Comparison of ENCODE assay signal across 9 cellular contexts in the genomic region with DNA sequence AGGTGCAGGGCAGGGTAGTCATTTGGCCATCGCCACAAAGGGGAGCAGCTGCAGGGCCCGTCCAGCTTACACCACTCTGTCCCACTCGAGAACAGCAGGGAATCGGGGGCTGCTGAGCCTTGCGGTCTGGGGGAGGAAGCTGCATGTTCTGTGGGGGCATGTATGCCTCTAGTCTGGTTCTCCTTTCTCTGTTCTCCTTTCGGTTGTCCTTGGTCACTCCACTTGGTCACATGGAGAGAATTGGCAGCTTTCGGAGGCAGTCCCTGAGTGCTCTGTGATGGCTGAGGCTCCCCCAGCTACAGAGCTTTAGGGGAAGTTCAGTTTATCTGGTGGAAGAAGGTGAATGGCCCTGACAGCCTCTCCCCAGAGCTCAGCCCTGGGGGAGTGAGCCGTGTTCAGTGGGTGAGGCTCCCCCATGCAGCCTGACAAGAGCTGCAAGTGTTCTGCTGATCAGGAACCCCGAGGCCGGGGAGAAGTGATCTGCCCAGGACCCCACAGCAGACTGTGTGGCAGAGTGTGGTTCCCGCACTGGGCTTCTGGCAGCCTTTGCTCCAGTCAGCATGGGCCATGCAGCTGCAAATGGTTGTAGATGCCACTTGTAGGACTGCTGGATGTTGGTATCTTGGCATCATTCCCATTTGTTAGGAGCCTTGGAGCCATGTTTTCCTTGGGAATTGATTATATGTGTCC. TPM values are rescaled to one million over a fixed set of nuclear protein-coding genes. Genes with fewer than 3 reads are reported as not detected.
DNase-seq lines count a peak whose midpoint lies in the region; ATAC-seq, FAIRE-seq and TF ChIP-seq lines count a peak whose summit lies in the region.
"Had no signal": no experiment of that assay in that cellular context is flagged by ENCODE, and none has a peak within 500 bp of the region (broad histone marks: within the 10 kb centered on the region; RNA-seq: fewer than 3 reads in every experiment).

No MANE protein-coding gene starts in this region.

- DNase-seq in activated naive CD4-positive, alpha-beta T cell treated with anti-CD3 and anti-CD28 coated beads for 36 hours = peak; percentile 17
- DNase-seq in activated naive CD4-positive, alpha-beta T cell treated with anti-CD3 and anti-CD28 coated beads, Interleukin-2, amount 50 U/mL, for 16 hours = no peak
- DNase-seq in fibroblast of lung (ENCODE audit: low read depth in 2 of 2) (no peak), 8988T (no peak), kidney (no peak)

- peak overlapping the region; percentile 87 for H3K27ac Mint-ChIP-seq in activated naive CD4-positive, alpha-beta T cell treated with anti-CD3 and anti-CD28 coated beads for 36 hours
- H3K27ac Mint-ChIP-seq in stimulated activated naive CD8-positive, alpha-beta T cell treated with anti-CD3 and anti-CD28 coated beads, Interleukin-15, Interleukin-2, amounts not matched to agents 100 ng/mL and 50 ng/mL, for 24 hours = peak overlapping the region; percentile 92

- ATAC-seq in HG02852 (IDR thresholded peaks at IDR 0.05; ENCODE audit: unreplicated experiment) = peak; percentile 92

- TF ChIP-seq CTCF in OCI-LY3 (IDR thresholded peaks at IDR 0.05; ENCODE audit: low read depth, low read length) (no peak), fibroblast of lung (conservative IDR thresholded peaks at IDR 0.05 in 1 of 2, IDR thresholded peaks at IDR 0.05 in 1 of 2; ENCODE audit: low read depth in 1 of 2, low read length in 2 of 2) (no peak), kidney (IDR thresholded peaks at IDR 0.05; ENCODE audit: borderline replicate concordance, extremely low read depth, insufficient read depth) (no peak)

- no peaks in the 10 kb centered on the region for H3K27me3 ChIP-seq in OCI-LY3 (ENCODE audit: low read depth, low read length)
- peaks cover 7% of the 10 kb centered on the region for H3K27me3 ChIP-seq in fibroblast of lung (ENCODE audit: control insufficient read depth, insufficient read depth, low read length)

- H3K36me3 ChIP-seq in OCI-LY3 (replicated peaks; ENCODE audit: low read depth, low read length) (no peaks in the 10 kb centered on the region), fibroblast of lung (ENCODE audit: control insufficient read depth, insufficient read depth, low read length) (no peaks in the 10 kb centered on the region), kidney (ENCODE audit: control insufficient read depth in 1 of 2, insufficient read depth in 2 of 2, low read length in 2 of 2) (no peaks in the 10 kb centered on the region)

- H3K9me3 ChIP-seq in OCI-LY3 (ENCODE audit: insufficient read depth, low read length) = no peaks in the 10 kb centered on the region
- H3K9me3 ChIP-seq in fibroblast of lung (ENCODE audit: control insufficient read depth, insufficient read depth, low read depth, low read length) = no peaks in the 10 kb centered on the region
- no peaks in the 10 kb centered on the region for H3K9me3 ChIP-seq in kidney (ENCODE audit: control insufficient read depth in 1 of 2, low read length in 2 of 2)

- no peaks in the 10 kb centered on the region for H3K27me3 Mint-ChIP-seq in activated naive CD4-positive, alpha-beta T cell treated with anti-CD3 and anti-CD28 coated beads for 36 hours (ENCODE audit: low read depth)
- H3K27me3 Mint-ChIP-seq in stimulated activated naive CD8-positive, alpha-beta T cell treated with anti-CD3 and anti-CD28 coated beads, Interleukin-15, Interleukin-2, amounts not matched to agents 100 ng/mL and 50 ng/mL, for 24 hours = no peaks in the 10 kb centered on the region

- peak overlapping the region; percentile 80 for H3K4me3 Mint-ChIP-seq in activated naive CD4-positive, alpha-beta T cell treated with anti-CD3 and anti-CD28 coated beads for 36 hours
- H3K4me3 Mint-ChIP-seq in stimulated activated naive CD8-positive, alpha-beta T cell treated with anti-CD3 and anti-CD28 coated beads, Interleukin-15, Interleukin-2, amounts not matched to agents 100 ng/mL and 50 ng/mL, for 24 hours = peak overlapping the region; percentile 75

- CTCF ChIA-PET in activated naive CD4-positive, alpha-beta T cell treated with anti-CD3 and anti-CD28 coated beads for 36 hours (lab: Charles Lee) = interaction anchor here (1.0 to 1.9 kb wide), 8 partner anchors 12 to 66 kb away, joined by 3 to 5 read pairs (median 3); no protein-coding TSS in a partner anchor

- H3K4me1 ChIP-seq in OCI-LY3 (ENCODE audit: low read length) (peaks cover 86% of the 10 kb centered on the region), fibroblast of lung (ENCODE audit: control insufficient read depth, extremely low read depth, insufficient read depth, low read length) (no peaks in the 10 kb centered on the region), kidney (ENCODE audit: control insufficient read depth in 1 of 2, insufficient read depth in 1 of 2, low read depth in 1 of 2, low read length in 2 of 2) (peaks cover 0 to 9% of the 10 kb centered on the region in 2 donors)

- intact Hi-C loops in activated naive CD4-positive, alpha-beta T cell treated with anti-CD3 and anti-CD28 coated beads for 36 hours (cut with micrococcal nuclease) = loop anchor here (1.0 kb wide), 1 partner anchor 22 kb away; a partner anchor contains a TSS
- intact Hi-C loops in kidney (cut with DNase I) = no loop called here

- no peak for FAIRE-seq in kidney (lab: Jason Lieb, UNC)
- FAIRE-seq: G401.6 had no signal

- no peaks in the 10 kb centered on the region for H3K36me3 Mint-ChIP-seq in activated naive CD4-positive, alpha-beta T cell treated with anti-CD3 and anti-CD28 coated beads for 36 hours (ENCODE audit: low read depth)
- H3K36me3 Mint-ChIP-seq in stimulated activated naive CD8-positive, alpha-beta T cell treated with anti-CD3 and anti-CD28 coated beads, Interleukin-15, Interleukin-2, amounts not matched to agents 100 ng/mL and 50 ng/mL, for 24 hours (ENCODE audit: low read depth) = no peaks in the 10 kb centered on the region

- H3K27ac ChIP-seq in OCI-LY3 (ENCODE audit: low read length) = peak overlapping the region; percentile 98
- no peak overlapping the region for H3K27ac ChIP-seq in fibroblast of lung (ENCODE audit: insufficient read depth, low read length)
- no peak overlapping the region for H3K27ac ChIP-seq in kidney (ENCODE audit: low read depth in 2 of 2, low read length in 2 of 2)

- H4K20me1 ChIP-seq in OCI-LY3 (ENCODE audit: insufficient read depth, low read length) = no peaks in the 10 kb centered on the region
- no peaks in the 10 kb centered on the region for H4K20me1 ChIP-seq in fibroblast of lung (ENCODE audit: control insufficient read depth, extremely low read depth, insufficient read depth, low read length)

- H3K9me3 Mint-ChIP-seq in activated naive CD4-positive, alpha-beta T cell treated with anti-CD3 and anti-CD28 coated beads for 36 hours = no peaks in the 10 kb centered on the region
- no peaks in the 10 kb centered on the region for H3K9me3 Mint-ChIP-seq in stimulated activated naive CD8-positive, alpha-beta T cell treated with anti-CD3 and anti-CD28 coated beads, Interleukin-15, Interleukin-2, amounts not matched to agents 100 ng/mL and 50 ng/mL, for 24 hours

- H3K4me3 ChIP-seq in OCI-LY3 (ENCODE audit: low read length) (peak overlapping the region; percentile 73), fibroblast of lung (replicated peaks in 1 of 4; ENCODE audit: control extremely low read depth in 1 of 4, insufficient read depth in 1 of 4, low read depth in 3 of 4, low read length in 4 of 4) (peak overlapping the region in 1 of 4 experiments; percentile 39), kidney (ENCODE audit: low read length in 2 of 2) (peak overlapping the region in 1 of 2 donors; percentile 21)

- peaks cover 34% of the 10 kb centered on the region for H3K4me1 Mint-ChIP-seq in activated naive CD4-positive, alpha-beta T cell treated with anti-CD3 and anti-CD28 coated beads for 36 hours (ENCODE audit: low read depth)
- peaks cover 38% of the 10 kb centered on the region for H3K4me1 Mint-ChIP-seq in stimulated activated naive CD8-positive, alpha-beta T cell treated with anti-CD3 and anti-CD28 coated beads, Interleukin-15, Interleukin-2, amounts not matched to agents 100 ng/mL and 50 ng/mL, for 24 hours (ENCODE audit: low read depth)

- H3K9ac ChIP-seq in OCI-LY3 (ENCODE audit: low read length) = peak overlapping the region; percentile 96
- H3K9ac ChIP-seq in fibroblast of lung (ENCODE audit: insufficient read depth, low read length) = no peak overlapping the region
- no peak overlapping the region for H3K9ac ChIP-seq in kidney (ENCODE audit: low read length in 2 of 2)

- H3K79me2 ChIP-seq in OCI-LY3 (ENCODE audit: low read length) (no peaks in the 10 kb centered on the region), fibroblast of lung (ENCODE audit: control insufficient read depth, insufficient read depth, low read length) (no peaks in the 10 kb centered on the region)

- peak overlapping the region; percentile 94 for H3K4me2 ChIP-seq in OCI-LY3 (ENCODE audit: low read length)
- peak overlapping the region; percentile 66 for H3K4me2 ChIP-seq in fibroblast of lung (ENCODE audit: extremely low read depth, insufficient read depth, low read length)

- H2AFZ ChIP-seq in OCI-LY3 (ENCODE audit: low read depth, low read length) (no peak overlapping the region), fibroblast of lung (ENCODE audit: low read length) (peak overlapping the region; percentile 41)

RNA-seq across cellular contexts. Expression of a gene that starts 22.3 kb away (rescaled TPM):
- total RNA-seq in activated naive CD4-positive, alpha-beta T cell treated with anti-CD3 and anti-CD28 coated beads for 36 hours = under 1 TPM; 0.40 to 0.67 TPM
- total RNA-seq in fibroblast of lung (under 0.01 TPM in 2 replicates), kidney (0.72 TPM)
- polyA plus RNA-seq in fibroblast of lung (0.01 and 0.08 TPM in 2 replicates), kidney (ENCODE audit: insufficient read depth, low read depth, low replicate concordance) (0.28 TPM)
- 0.08 TPM in 2 replicates for polyA plus RNA-seq in fibroblast of lung (2012)
- not detected in 2 replicates for polyA minus RNA-seq in fibroblast of lung (ENCODE audit: low replicate concordance)
